ENCODE assay signal across 15 cellular contexts in genomic region chr12:49658276-49658675, GRCh38. TPM values are rescaled to one million over a fixed set of nuclear protein-coding genes. Genes with fewer than 3 reads are reported as not detected.
DNase-seq lines count a peak whose midpoint lies in the region; ATAC-seq and TF ChIP-seq lines count a peak whose summit lies in the region.
"Had no signal": no experiment of that assay in that cellular context is flagged by ENCODE, and none has a peak within 500 bp of the region (broad histone marks: within the 10 kb centered on the region; RNA-seq: fewer than 3 reads in every experiment).

No MANE protein-coding gene starts in this region.

- H3K4me1 Mint-ChIP-seq in activated naive CD4-positive, alpha-beta T cell treated with anti-CD3 and anti-CD28 coated beads, Interleukin-2, amount 50 U/mL, for 24 hours, result peaks cover 79% of the 10 kb centered on the region
- H3K4me1 Mint-ChIP-seq in T-helper 17 cell (peaks cover 39% of the 10 kb centered on the region), endothelial cell (ENCODE audit: unreplicated experiment) (peaks cover 86% of the 10 kb centered on the region)

- H3K4me3 Mint-ChIP-seq in activated naive CD4-positive, alpha-beta T cell treated with anti-CD3 and anti-CD28 coated beads, Interleukin-2, amount 50 U/mL, for 24 hours, result no peak overlapping the region
- H3K4me3 Mint-ChIP-seq in T-helper 17 cell (no peak overlapping the region), endothelial cell (ENCODE audit: unreplicated experiment) (peak overlapping the region; percentile 61)
- H3K4me3 Mint-ChIP-seq: CD8-positive, alpha-beta T cell had no signal

- no peak overlapping the region for H3K27ac ChIP-seq in spleen

- WGBS in spleen, 5 donors, result 94 to 98% (median 96%) methylated on average over 13 of the region's 13 CpGs

- no peak overlapping the region for H3K4me3 ChIP-seq in spleen

- peaks cover 0 to 75% (median 25%) of the 10 kb centered on the region in 6 donors for H3K36me3 ChIP-seq in spleen

- H3K9me3 ChIP-seq in T-helper 17 cell (ENCODE audit: control insufficient read depth, low read length, poor library complexity, severe bottlenecking) (no peaks in the 10 kb centered on the region), spleen (no peaks in the 10 kb centered on the region)

- TF ChIP-seq CTCF in endothelial cell (IDR thresholded peaks at IDR 0.05; ENCODE audit: unreplicated experiment) (no peak), spleen (IDR thresholded peaks at IDR 0.05 in 8 of 11, conservative IDR thresholded peaks at IDR 0.05 in 3 of 11) (no peak)

- peak overlapping the region; percentile 26 for H3K27ac Mint-ChIP-seq in activated naive CD4-positive, alpha-beta T cell treated with anti-CD3 and anti-CD28 coated beads, Interleukin-2, amount 50 U/mL, for 24 hours
- H3K27ac Mint-ChIP-seq in T-helper 17 cell (peak overlapping the region; percentile 49), endothelial cell (ENCODE audit: unreplicated experiment) (peak overlapping the region; percentile 99)
- H3K27ac Mint-ChIP-seq: CD8-positive, alpha-beta T cell had no signal

- no peak for ATAC-seq in T-helper 17 cell
- ATAC-seq: CD8-positive, alpha-beta T cell had no signal

- H3K27me3 Mint-ChIP-seq in activated naive CD4-positive, alpha-beta T cell treated with anti-CD3 and anti-CD28 coated beads, Interleukin-2, amount 50 U/mL, for 24 hours, result no peaks in the 10 kb centered on the region
- no peaks in the 10 kb centered on the region for H3K27me3 Mint-ChIP-seq in T-helper 17 cell
- H3K27me3 Mint-ChIP-seq in endothelial cell (ENCODE audit: unreplicated experiment), result peaks cover 12% of the 10 kb centered on the region

- no peak for DNase-seq in activated naive CD4-positive, alpha-beta T cell (lab: John Stamatoyannopoulos, UW)
- DNase-seq in T-helper 17 cell, result no peak
- no peak for DNase-seq in endothelial cell (ENCODE audit: low spot score)
- peak; percentile 36 for DNase-seq in spleen
- no peak for DNase-seq in DMS53 treated with DMSO at 0.1 percent for 48 hours (lab: John Stamatoyannopoulos, UW; ENCODE audit: unreplicated experiment)
- DNase-seq in nucleus accumbens (lab: John Stamatoyannopoulos, UW), result no peak
- no peak for DNase-seq in activated CD8-positive, alpha-beta memory T cell treated with anti-CD3 and anti-CD28 coated beads, Interleukin-2, amount 50 U/mL, for 4 hours
- DNase-seq: CD8-positive, alpha-beta T cell; GF-D8; IMR-90; Kasumi-1; NCI-H187 treated with DMSO at 0.1 percent for 48 hours; NCI-H446 treated with DMSO at 0.1 percent for 48 hours; NCI-H774 had no signal

- no peaks in the 10 kb centered on the region for H3K27me3 ChIP-seq in spleen (replicated peaks in 1 of 7)

- H3K36me3 Mint-ChIP-seq in activated naive CD4-positive, alpha-beta T cell treated with anti-CD3 and anti-CD28 coated beads, Interleukin-2, amount 50 U/mL, for 24 hours, result peaks cover 30% of the 10 kb centered on the region
- peaks cover 13% of the 10 kb centered on the region for H3K36me3 Mint-ChIP-seq in T-helper 17 cell (ENCODE audit: low read depth)
- peaks cover 79% of the 10 kb centered on the region for H3K36me3 Mint-ChIP-seq in endothelial cell (ENCODE audit: low read depth, unreplicated experiment)

- TF ChIP-seq POLR2A in spleen (IDR thresholded peaks at IDR 0.05), result no peak

- intact Hi-C loops in spleen (cut with DNase I; ENCODE audit: low total_unique reads), result no loop called here

- H3K4me1 ChIP-seq in spleen, result peaks cover 22 to 77% (median 47%) of the 10 kb centered on the region in 6 donors

- no peaks in the 10 kb centered on the region for H3K9me3 Mint-ChIP-seq in activated naive CD4-positive, alpha-beta T cell treated with anti-CD3 and anti-CD28 coated beads, Interleukin-2, amount 50 U/mL, for 24 hours
- no peaks in the 10 kb centered on the region for H3K9me3 Mint-ChIP-seq in endothelial cell (ENCODE audit: unreplicated experiment)
- H3K9me3 Mint-ChIP-seq: CD8-positive, alpha-beta T cell had no signal

RNA-seq across cellular contexts. Expression of gene PRPF40B, which starts 34.9 kb away (rescaled TPM):
- 1 to 10 TPM; 5.6 to 7.1 TPM for total RNA-seq in T-helper 17 cell
- total RNA-seq in endothelial cell (ENCODE audit: unreplicated experiment), result 9.2 TPM
- 10 to 100 TPM in 6 of 7 donors, 1 to 10 TPM in 1; 8.0 to 28.3 (median 20.7) TPM for total RNA-seq in spleen
- polyA plus RNA-seq in spleen, result 10 to 100 TPM in 2 of 3 donors, 1 to 10 TPM in 1; 5.9 to 18.0 (median 13.7) TPM

RNA-seq across cellular contexts. Expression of gene FMNL3, which starts 48.9 kb away (rescaled TPM):
- total RNA-seq in T-helper 17 cell (10 to 100 TPM; 17.0 to 19.7 TPM), endothelial cell (ENCODE audit: unreplicated experiment) (194 TPM), spleen (10 to 100 TPM; 26.4 to 46.9 (median 37.0) TPM)
- 10 to 100 TPM in 1 of 3 donors, 1 to 10 TPM in 2; 8.6 to 13.0 (median 9.9) TPM for polyA plus RNA-seq in spleen

RNA-seq across cellular contexts. Expression of gene FAM186B, which starts 52.8 kb away (rescaled TPM):
- total RNA-seq in T-helper 17 cell (under 1 TPM; 0.37 to 0.39 TPM), endothelial cell (ENCODE audit: unreplicated experiment) (1.9 TPM), spleen (under 1 TPM in 4 of 7 donors, not detected in 3; 0.27 to 0.67 (median 0.41) TPM)
- under 1 TPM in 2 of 3 donors, not detected in 1; 0.08 to 0.10 TPM for polyA plus RNA-seq in spleen

Comparison
In these comparisons a context has a peak if more than half of its experiments do, and no peak if none do; other contexts are left out.
1. H3K27ac Mint-ChIP-seq: peak in every context shown above with its lines; median percentile 99 in endothelial cell; 49 in T-helper 17 cell; 26 in activated naive CD4-positive, alpha-beta T cell treated with anti-CD3 and anti-CD28 coated beads, Interleukin-2, amount 50 U/mL, for 24 hours.